In genomic region chr12:54588110-54588831, GRCh38 we compare ENCODE assay signal across 8 cellular contexts. TPM values are rescaled to one million over a fixed set of nuclear protein-coding genes. Genes with fewer than 3 reads are reported as not detected.
A peak's percentile ranks its signal among the peaks of the same experiment; 100 is the strongest.
DNase-seq lines count a peak whose midpoint lies in the region; ATAC-seq, FAIRE-seq and TF ChIP-seq lines count a peak whose summit lies in the region.

Gene PPP1R1A, minus strand, starts transcription at chr12:54588659. Its CDS starts 171 bp downstream, at chr12:54588488.

- ATAC-seq in activated naive CD8-positive, alpha-beta T cell treated with anti-CD3 and anti-CD28 coated beads, Interleukin-2, amount 50 U/mL, for 24 hours, result no peak
- ATAC-seq in HG03521 (IDR thresholded peaks at IDR 0.05; ENCODE audit: unreplicated experiment) (no peak), HG02763 (IDR thresholded peaks at IDR 0.05; ENCODE audit: unreplicated experiment) (no peak), HG03135 (IDR thresholded peaks at IDR 0.05; ENCODE audit: unreplicated experiment) (no peak)

- peak within 1 kb of the TSS; percentile 42 for H3K4me3 Mint-ChIP-seq in activated naive CD8-positive, alpha-beta T cell treated with anti-CD3 and anti-CD28 coated beads, Interleukin-2, amount 50 U/mL, for 24 hours

- CTCF ChIA-PET in HEK293T (lab: Yijun Ruan, JAX), result no interaction called here

- POLR2A ChIA-PET in HEK293T (lab: Yijun Ruan, JAX), result interaction anchor here (1.1 kb wide), 1 partner anchor 39 kb away, joined by 3 read pairs; the partner anchor contains the start of gene PDE1B

- no peaks in the 10 kb centered on the region for H3K36me3 ChIP-seq in small intestine (ENCODE audit: control insufficient read depth in 2 of 2, insufficient read depth in 2 of 2, low read length in 2 of 2)

- H3K4me3 ChIP-seq in small intestine (ENCODE audit: low read depth in 1 of 2, low read length in 2 of 2), result peak within 1 kb of the TSS; percentile 11 to 52

- H3K4me1 Mint-ChIP-seq in activated naive CD8-positive, alpha-beta T cell treated with anti-CD3 and anti-CD28 coated beads, Interleukin-2, amount 50 U/mL, for 24 hours, result peaks cover 4% of the 10 kb centered on the region

- 1 to 2% (median 2%) methylated on average over 50 to 75 of the region's 75 CpGs for WGBS in small intestine, 3 donors

- peaks cover 64% of the 10 kb centered on the region for H3K27me3 Mint-ChIP-seq in activated naive CD8-positive, alpha-beta T cell treated with anti-CD3 and anti-CD28 coated beads, Interleukin-2, amount 50 U/mL, for 24 hours

- no peak within 1 kb of the TSS for H3K27ac ChIP-seq in small intestine (ENCODE audit: low read depth in 1 of 2, low read length in 1 of 2)

- H3K27ac Mint-ChIP-seq in activated naive CD8-positive, alpha-beta T cell treated with anti-CD3 and anti-CD28 coated beads, Interleukin-2, amount 50 U/mL, for 24 hours, result no peak within 1 kb of the TSS

- FAIRE-seq in small intestine (lab: Jason Lieb, UNC), result no peak

- peaks cover 0 to 13% of the 10 kb centered on the region in 2 donors for H3K27me3 ChIP-seq in small intestine (ENCODE audit: control insufficient read depth in 2 of 2, insufficient read depth in 2 of 2, low read length in 2 of 2)

- no peaks in the 10 kb centered on the region for H3K4me1 ChIP-seq in small intestine (ENCODE audit: control insufficient read depth in 2 of 2, insufficient read depth in 1 of 2, low read depth in 1 of 2, low read length in 1 of 2)

- no peaks in the 10 kb centered on the region for H3K9me3 Mint-ChIP-seq in activated naive CD8-positive, alpha-beta T cell treated with anti-CD3 and anti-CD28 coated beads, Interleukin-2, amount 50 U/mL, for 24 hours

- DNase-seq in HEK293T (ENCODE audit: extremely low spot score) (peak; percentile 66), iPS-NIHi11 (ENCODE audit: low spot score) (peak; percentile 93), small intestine (peak; percentile 56)
- DNase-seq in activated naive CD8-positive, alpha-beta T cell treated with anti-CD3 and anti-CD28 coated beads, Interleukin-2, amount 50 U/mL, for 24 hours, result no peak
- DNase-seq in stimulated activated naive CD4-positive, alpha-beta T cell treated with Interleukin-2 at 50 U/mL for 16 hours (lab: John Stamatoyannopoulos, UW), result no peak

- no peaks in the 10 kb centered on the region for H3K9me3 ChIP-seq in small intestine (ENCODE audit: control insufficient read depth, low read depth)

- H3K36me3 Mint-ChIP-seq in activated naive CD8-positive, alpha-beta T cell treated with anti-CD3 and anti-CD28 coated beads, Interleukin-2, amount 50 U/mL, for 24 hours (ENCODE audit: low read depth), result no peaks in the 10 kb centered on the region

TF ChIP-seq in HEK293T, 16 proteins besides CTCF, POLR2A, EP300 and RAD21:
- no peak for TF ChIP-seq FOXK2 (IDR thresholded peaks at IDR 0.05)
- TF ChIP-seq ELF4 (IDR thresholded peaks at IDR 0.05), result no peak
- no peak for TF ChIP-seq PKNOX1 (IDR thresholded peaks at IDR 0.05)
- no peak for TF ChIP-seq FOXM1 (IDR thresholded peaks at IDR 0.05; ENCODE audit: borderline replicate concordance)
- no peak for TF ChIP-seq NFRKB (IDR thresholded peaks at IDR 0.05)
- TF ChIP-seq HDGF (IDR thresholded peaks at IDR 0.05; ENCODE audit: borderline replicate concordance), result no peak
- TF ChIP-seq FOXA1 (IDR thresholded peaks at IDR 0.05), result no peak
- no peak for TF ChIP-seq CTBP1 (IDR thresholded peaks at IDR 0.05; ENCODE audit: borderline replicate concordance)
- no peak for TF ChIP-seq L3MBTL2 (conservative IDR thresholded peaks at IDR 0.05)
- TF ChIP-seq ARNT (IDR thresholded peaks at IDR 0.05), result no peak
- no peak for TF ChIP-seq LEF1 (IDR thresholded peaks at IDR 0.05; ENCODE audit: borderline replicate concordance)
- no peak for TF ChIP-seq ZNF384 (IDR thresholded peaks at IDR 0.05)
- TF ChIP-seq BHLHE40 (IDR thresholded peaks at IDR 0.05; ENCODE audit: borderline replicate concordance), result no peak
- no peak for TF ChIP-seq SP1 (IDR thresholded peaks at IDR 0.05)
- TF ChIP-seq TARDBP (IDR thresholded peaks at IDR 0.05), result no peak
- TF ChIP-seq SUZ12 (IDR thresholded peaks at IDR 0.05), result no peak
TF ChIP-seq in HEK293T: peak in this region for 0.

RNA-seq across cellular contexts. Expression of gene PPP1R1A, which starts in this region (rescaled TPM):
- polyA plus RNA-seq in small intestine, result 1 to 10 TPM; 3.0 to 6.5 (median 5.4) TPM

Comparison
In these comparisons a context has a peak if more than half of its experiments do, and no peak if none do; other contexts are left out.
1. DNase-seq: peak in HEK293T (single experiment), iPS-NIHi11 (single experiment) and small intestine (single experiment); none in activated naive CD8-positive, alpha-beta T cell treated with anti-CD3 and anti-CD28 coated beads, Interleukin-2, amount 50 U/mL, for 24 hours (single experiment) and stimulated activated naive CD4-positive, alpha-beta T cell treated with Interleukin-2 at 50 U/mL for 16 hours (single experiment).